In genomic region chr4:84032372-84032771, GRCh38 we compare ENCODE assay signal across 11 cellular contexts.
DNase-seq lines count a peak whose midpoint lies in the region; ATAC-seq lines count a peak whose summit lies in the region.
"Had no signal": no experiment of that assay in that cellular context is flagged by ENCODE, and none has a peak within 500 bp of the region (broad histone marks: within the 10 kb centered on the region; RNA-seq: fewer than 3 reads in every experiment).

No MANE protein-coding gene starts in this region.

- no peak overlapping the region for H3K4me3 Mint-ChIP-seq in activated CD4-positive, alpha-beta memory T cell treated with anti-CD3 and anti-CD28 coated beads for 36 hours
- no peak overlapping the region for H3K4me3 Mint-ChIP-seq in naive thymus-derived CD4-positive, alpha-beta T cell
- H3K4me3 Mint-ChIP-seq: naive B cell had no signal

- POLR2A ChIA-PET in activated CD4-positive, alpha-beta memory T cell treated with anti-CD3 and anti-CD28 coated beads for 36 hours (lab: Charles Lee): no interaction called here
- POLR2A ChIA-PET in naive thymus-derived CD4-positive, alpha-beta T cell (lab: Charles Lee): no interaction called here

- H3K27ac ChIP-seq in naive thymus-derived CD4-positive, alpha-beta T cell (ENCODE audit: low read depth, low read length): no peak overlapping the region

- no peaks in the 10 kb centered on the region for H3K9me3 ChIP-seq in naive thymus-derived CD4-positive, alpha-beta T cell (ENCODE audit: control insufficient read depth in 2 of 3, low read length in 3 of 3)
- H3K9me3 ChIP-seq: BE2C had no signal

- H3K27me3 Mint-ChIP-seq in activated CD4-positive, alpha-beta memory T cell treated with anti-CD3 and anti-CD28 coated beads for 36 hours: no peaks in the 10 kb centered on the region
- no peaks in the 10 kb centered on the region for H3K27me3 Mint-ChIP-seq in naive thymus-derived CD4-positive, alpha-beta T cell
- H3K27me3 Mint-ChIP-seq: naive B cell had no signal

- peak; percentile 61 to 82 for DNase-seq in NCI-H524 (lab: John Stamatoyannopoulos, UW)
- DNase-seq in AG08395 (ENCODE audit: low spot score): no peak
- DNase-seq in head of caudate nucleus: no peak
- no peak for DNase-seq in activated CD4-positive, alpha-beta memory T cell treated with anti-CD3 and anti-CD28 coated beads for 36 hours
- no peak for DNase-seq in naive thymus-derived CD4-positive, alpha-beta T cell
- DNase-seq: activated CD8-positive, alpha-beta memory T cell treated with anti-CD3 and anti-CD28 coated beads, Interleukin-2, amount 50 U/mL, for 48 hours; BE2C; naive B cell had no signal

- CTCF ChIA-PET in activated CD4-positive, alpha-beta memory T cell treated with anti-CD3 and anti-CD28 coated beads for 36 hours (lab: Charles Lee): no interaction called here
- CTCF ChIA-PET in naive thymus-derived CD4-positive, alpha-beta T cell (lab: Charles Lee): no interaction called here

- no peak overlapping the region for H3K4me3 ChIP-seq in naive thymus-derived CD4-positive, alpha-beta T cell (ENCODE audit: low read length)

- no peaks in the 10 kb centered on the region for H3K36me3 Mint-ChIP-seq in activated CD4-positive, alpha-beta memory T cell treated with anti-CD3 and anti-CD28 coated beads for 36 hours
- no peaks in the 10 kb centered on the region for H3K36me3 Mint-ChIP-seq in naive thymus-derived CD4-positive, alpha-beta T cell
- H3K36me3 Mint-ChIP-seq: naive B cell had no signal

- no peak overlapping the region for H3K27ac Mint-ChIP-seq in activated CD4-positive, alpha-beta memory T cell treated with anti-CD3 and anti-CD28 coated beads for 36 hours
- H3K27ac Mint-ChIP-seq in naive thymus-derived CD4-positive, alpha-beta T cell: no peak overlapping the region
- H3K27ac Mint-ChIP-seq: naive B cell had no signal

- ATAC-seq in GM18511 (IDR thresholded peaks at IDR 0.05; ENCODE audit: unreplicated experiment) (peak; percentile 83), GM21515 (IDR thresholded peaks at IDR 0.05; ENCODE audit: unreplicated experiment) (peak; percentile 74), HG03064 (IDR thresholded peaks at IDR 0.05; ENCODE audit: low read depth, unreplicated experiment) (peak; percentile 75)
- ATAC-seq in naive thymus-derived CD4-positive, alpha-beta T cell: no peak

- no peaks in the 10 kb centered on the region for H3K4me1 ChIP-seq in naive thymus-derived CD4-positive, alpha-beta T cell (ENCODE audit: control insufficient read depth in 2 of 2, insufficient read depth in 2 of 2, low read length in 2 of 2)

- no peaks in the 10 kb centered on the region for H3K4me1 Mint-ChIP-seq in activated CD4-positive, alpha-beta memory T cell treated with anti-CD3 and anti-CD28 coated beads for 36 hours (ENCODE audit: low read depth)
- no peaks in the 10 kb centered on the region for H3K4me1 Mint-ChIP-seq in naive thymus-derived CD4-positive, alpha-beta T cell
- H3K4me1 Mint-ChIP-seq: naive B cell had no signal

- intact Hi-C loops in head of caudate nucleus (cut with DNase I): no loop called here
- intact Hi-C loops in activated CD4-positive, alpha-beta memory T cell treated with anti-CD3 and anti-CD28 coated beads for 36 hours (cut with micrococcal nuclease): no loop called here
- intact Hi-C loops in naive thymus-derived CD4-positive, alpha-beta T cell (cut with micrococcal nuclease): no loop called here

- no peaks in the 10 kb centered on the region for H3K27me3 ChIP-seq in naive thymus-derived CD4-positive, alpha-beta T cell (ENCODE audit: control insufficient read depth in 2 of 2, insufficient read depth in 2 of 2, low read length in 2 of 2)
- H3K27me3 ChIP-seq: BE2C had no signal

- H3K9me3 Mint-ChIP-seq in activated CD4-positive, alpha-beta memory T cell treated with anti-CD3 and anti-CD28 coated beads for 36 hours: no peaks in the 10 kb centered on the region
- peaks cover 0 to 5% (median 0%) of the 10 kb centered on the region in 11 donors for H3K9me3 Mint-ChIP-seq in naive thymus-derived CD4-positive, alpha-beta T cell

- no peaks in the 10 kb centered on the region for H3K36me3 ChIP-seq in naive thymus-derived CD4-positive, alpha-beta T cell (ENCODE audit: control insufficient read depth in 2 of 3, insufficient read depth in 3 of 3, low read length in 3 of 3)
- H3K36me3 ChIP-seq: BE2C had no signal

Comparison
In these comparisons a context has a peak if more than half of its experiments do, and no peak if none do; other contexts are left out.
1. DNase-seq: peak in NCI-H524 (2 of 2); none in AG08395 (single experiment), head of caudate nucleus (0 of 42), activated CD4-positive, alpha-beta memory T cell treated with anti-CD3 and anti-CD28 coated beads for 36 hours (single experiment) and naive thymus-derived CD4-positive, alpha-beta T cell (0 of 9).